ENCODE assay signal across 16 cellular contexts in the genomic region with DNA sequence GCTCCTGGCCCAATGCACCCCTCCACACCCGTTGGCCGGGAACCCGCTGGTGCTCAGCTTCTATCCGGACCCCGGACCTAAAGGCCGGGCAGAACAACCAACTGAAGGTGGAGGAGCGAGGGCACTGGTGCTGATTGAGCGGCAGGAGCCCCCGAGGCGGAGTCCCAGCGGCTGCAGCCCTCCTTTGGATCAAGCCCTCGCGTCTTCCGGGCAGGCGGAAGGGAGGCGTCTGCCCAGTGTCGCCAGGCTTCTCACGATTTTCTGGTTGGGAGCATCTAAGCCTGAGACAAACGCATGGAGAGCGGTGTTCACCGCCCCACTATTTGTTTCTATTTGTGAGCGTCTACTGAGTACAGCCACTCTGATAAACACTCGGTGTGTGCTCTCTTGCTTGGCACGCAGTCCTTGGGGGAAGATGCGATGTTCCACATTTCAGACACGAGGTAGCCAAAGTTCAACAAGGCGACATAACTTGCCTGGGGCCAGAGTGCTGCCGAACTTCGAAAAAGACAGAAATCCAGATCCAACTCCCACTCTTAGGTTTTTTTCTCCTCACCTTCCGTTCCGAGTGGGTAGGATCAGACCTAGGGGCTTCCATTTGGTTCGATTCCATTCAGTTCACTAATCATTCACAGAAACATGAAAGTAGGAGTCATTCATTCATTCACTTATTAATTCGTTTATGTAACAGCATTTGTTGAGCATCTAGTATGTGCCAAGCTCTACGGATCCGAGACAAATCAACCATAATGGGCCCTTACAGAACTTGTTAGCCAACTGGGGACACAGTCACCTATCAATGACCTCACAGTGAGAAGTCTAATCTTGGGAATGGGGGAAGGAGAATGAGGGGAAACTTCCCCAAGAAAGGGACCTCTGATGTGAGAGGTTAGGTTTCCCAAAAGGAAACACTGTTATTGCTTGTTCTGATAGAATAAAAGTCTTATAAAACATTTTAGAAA. TPM values are rescaled to one million over a fixed set of nuclear protein-coding genes. Genes with fewer than 3 reads are reported as not detected.
A peak's percentile ranks its signal among the peaks of the same experiment; 100 is the strongest.
DNase-seq lines count a peak whose midpoint lies in the region; ATAC-seq and TF ChIP-seq lines count a peak whose summit lies in the region.
"Had no signal": no experiment of that assay in that cellular context is flagged by ENCODE, and none has a peak within 500 bp of the region (broad histone marks: within the 10 kb centered on the region; RNA-seq: fewer than 3 reads in every experiment).

No MANE protein-coding gene starts in this region.

- POLR2A ChIA-PET in WTC11 (lab: Charles Lee): no interaction called here

- DNase-seq in activated naive CD8-positive, alpha-beta T cell treated with anti-CD3 and anti-CD28 coated beads for 36 hours: no peak
- peak; percentile 57 for DNase-seq in WTC11 (ENCODE audit: low spot score)
- peak; percentile 45 for DNase-seq in left kidney (ENCODE audit: low read depth, low spot score)
- DNase-seq in suprapubic skin (ENCODE audit: low spot score in 2 of 2): no peak
- DNase-seq in right atrium auricular region (ENCODE audit: low spot score): no peak
- no peak for DNase-seq in OCI-M1 (lab: John Stamatoyannopoulos, UW)
- no peak for DNase-seq in 8988T
- DNase-seq: NCI-H2029; SJCRH30; stimulated activated CD4-positive, alpha-beta T cell treated with anti-CD3 and anti-CD28 coated beads, Interleukin-2, amount 100 ng/mL, for 24 hours had no signal

- H3K9me3 ChIP-seq in suprapubic skin (no peaks in the 10 kb centered on the region), right atrium auricular region (no peaks in the 10 kb centered on the region)
- H3K9me3 ChIP-seq: SJCRH30 had no signal

- CTCF ChIA-PET in WTC11 (lab: Charles Lee): no interaction called here

- H3K27ac Mint-ChIP-seq in activated naive CD8-positive, alpha-beta T cell: no peak overlapping the region
- H3K27ac Mint-ChIP-seq in activated naive CD8-positive, alpha-beta T cell treated with anti-CD3 and anti-CD28 coated beads for 36 hours: no peak overlapping the region
- H3K27ac Mint-ChIP-seq in WTC11: no peak overlapping the region

- no peak for TF ChIP-seq CTCF in WTC11 (IDR thresholded peaks at IDR 0.05)
- no peak for TF ChIP-seq CTCF in suprapubic skin (IDR thresholded peaks at IDR 0.05)
- TF ChIP-seq CTCF in right atrium auricular region (IDR thresholded peaks at IDR 0.05): no peak

- H3K4me1 ChIP-seq in suprapubic skin: peaks cover 53% of the 10 kb centered on the region
- peaks cover 0 to 46% of the 10 kb centered on the region in 2 donors for H3K4me1 ChIP-seq in right atrium auricular region
- H3K4me1 ChIP-seq: BLaER1, SJCRH30 had no signal

- no peaks in the 10 kb centered on the region for H3K36me3 ChIP-seq in suprapubic skin
- H3K36me3 ChIP-seq in right atrium auricular region: no peaks in the 10 kb centered on the region
- H3K36me3 ChIP-seq: BLaER1, SJCRH30 had no signal

- ATAC-seq in WTC11: peak; percentile 6

- 14% methylated on average over 15 of the region's 35 CpGs for WGBS in suprapubic skin

- H3K27ac ChIP-seq in suprapubic skin (no peak overlapping the region), right atrium auricular region (no peak overlapping the region)
- H3K27ac ChIP-seq: BLaER1, epithelial cell of prostate, HL-60, SJCRH30 had no signal

- TF ChIP-seq POLR2A in suprapubic skin (IDR thresholded peaks at IDR 0.05): no peak

- peaks cover 99% of the 10 kb centered on the region for H3K27me3 ChIP-seq in suprapubic skin
- H3K27me3 ChIP-seq in right atrium auricular region: peaks cover 60 to 76% of the 10 kb centered on the region in 2 donors
- H3K27me3 ChIP-seq: SJCRH30 had no signal

- peaks cover 36% of the 10 kb centered on the region for H3K4me1 Mint-ChIP-seq in activated naive CD8-positive, alpha-beta T cell (ENCODE audit: low read depth)
- H3K4me1 Mint-ChIP-seq in activated naive CD8-positive, alpha-beta T cell treated with anti-CD3 and anti-CD28 coated beads for 36 hours: peaks cover 38% of the 10 kb centered on the region
- peaks cover 58% of the 10 kb centered on the region for H3K4me1 Mint-ChIP-seq in WTC11

- H3K9me3 Mint-ChIP-seq in activated naive CD8-positive, alpha-beta T cell (ENCODE audit: low read depth): no peaks in the 10 kb centered on the region
- H3K9me3 Mint-ChIP-seq in activated naive CD8-positive, alpha-beta T cell treated with anti-CD3 and anti-CD28 coated beads for 36 hours: no peaks in the 10 kb centered on the region
- H3K9me3 Mint-ChIP-seq in WTC11: no peaks in the 10 kb centered on the region

- H3K4me3 Mint-ChIP-seq in activated naive CD8-positive, alpha-beta T cell: peak overlapping the region; percentile 44
- no peak overlapping the region for H3K4me3 Mint-ChIP-seq in activated naive CD8-positive, alpha-beta T cell treated with anti-CD3 and anti-CD28 coated beads for 36 hours
- peak overlapping the region; percentile 48 for H3K4me3 Mint-ChIP-seq in WTC11

- H3K4me3 ChIP-seq in suprapubic skin (peak overlapping the region; percentile 11), right atrium auricular region (no peak overlapping the region)
- H3K4me3 ChIP-seq: BLaER1, SJCRH30 had no signal

- no peak for TF ChIP-seq EP300 in suprapubic skin (IDR thresholded peaks at IDR 0.05)

- no peaks in the 10 kb centered on the region for H3K36me3 Mint-ChIP-seq in activated naive CD8-positive, alpha-beta T cell
- no peaks in the 10 kb centered on the region for H3K36me3 Mint-ChIP-seq in activated naive CD8-positive, alpha-beta T cell treated with anti-CD3 and anti-CD28 coated beads for 36 hours
- H3K36me3 Mint-ChIP-seq in WTC11: peaks cover 3% of the 10 kb centered on the region

- peaks cover 45% of the 10 kb centered on the region for H3K27me3 Mint-ChIP-seq in activated naive CD8-positive, alpha-beta T cell
- peaks cover 92% of the 10 kb centered on the region for H3K27me3 Mint-ChIP-seq in activated naive CD8-positive, alpha-beta T cell treated with anti-CD3 and anti-CD28 coated beads for 36 hours
- H3K27me3 Mint-ChIP-seq in WTC11 (ENCODE audit: low read depth): peaks cover 100% of the 10 kb centered on the region

TF ChIP-seq in WTC11, 78 proteins besides CTCF, POLR2A, EP300 and RAD21 (continues in another document):
- no peak for TF ChIP-seq CREM (CRISPR knock-in tag; IDR thresholded peaks at IDR 0.05)
- no peak for TF ChIP-seq IRF2 (CRISPR knock-in tag; IDR thresholded peaks at IDR 0.05; ENCODE audit: borderline replicate concordance, low read depth)
- no peak for TF ChIP-seq ATF1 (CRISPR knock-in tag; IDR thresholded peaks at IDR 0.05)
- TF ChIP-seq, protein P1, sequence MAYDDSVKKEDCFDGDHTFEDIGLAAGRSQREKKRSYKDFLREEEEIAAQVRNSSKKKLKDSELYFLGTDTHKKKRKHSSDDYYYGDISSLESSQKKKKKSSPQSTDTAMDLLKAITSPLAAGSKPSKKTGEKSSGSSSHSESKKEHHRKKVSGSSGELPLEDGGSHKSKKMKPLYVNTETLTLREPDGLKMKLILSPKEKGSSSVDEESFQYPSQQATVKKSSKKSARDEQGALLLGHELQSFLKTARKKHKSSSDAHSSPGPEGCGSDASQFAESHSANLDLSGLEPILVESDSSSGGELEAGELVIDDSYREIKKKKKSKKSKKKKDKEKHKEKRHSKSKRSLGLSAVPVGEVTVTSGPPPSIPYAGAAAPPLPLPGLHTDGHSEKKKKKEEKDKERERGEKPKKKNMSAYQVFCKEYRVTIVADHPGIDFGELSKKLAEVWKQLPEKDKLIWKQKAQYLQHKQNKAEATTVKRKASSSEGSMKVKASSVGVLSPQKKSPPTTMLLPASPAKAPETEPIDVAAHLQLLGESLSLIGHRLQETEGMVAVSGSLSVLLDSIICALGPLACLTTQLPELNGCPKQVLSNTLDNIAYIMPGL (CRISPR knock-in tag; IDR thresholded peaks at IDR 0.05): no peak
- TF ChIP-seq, protein P2, sequence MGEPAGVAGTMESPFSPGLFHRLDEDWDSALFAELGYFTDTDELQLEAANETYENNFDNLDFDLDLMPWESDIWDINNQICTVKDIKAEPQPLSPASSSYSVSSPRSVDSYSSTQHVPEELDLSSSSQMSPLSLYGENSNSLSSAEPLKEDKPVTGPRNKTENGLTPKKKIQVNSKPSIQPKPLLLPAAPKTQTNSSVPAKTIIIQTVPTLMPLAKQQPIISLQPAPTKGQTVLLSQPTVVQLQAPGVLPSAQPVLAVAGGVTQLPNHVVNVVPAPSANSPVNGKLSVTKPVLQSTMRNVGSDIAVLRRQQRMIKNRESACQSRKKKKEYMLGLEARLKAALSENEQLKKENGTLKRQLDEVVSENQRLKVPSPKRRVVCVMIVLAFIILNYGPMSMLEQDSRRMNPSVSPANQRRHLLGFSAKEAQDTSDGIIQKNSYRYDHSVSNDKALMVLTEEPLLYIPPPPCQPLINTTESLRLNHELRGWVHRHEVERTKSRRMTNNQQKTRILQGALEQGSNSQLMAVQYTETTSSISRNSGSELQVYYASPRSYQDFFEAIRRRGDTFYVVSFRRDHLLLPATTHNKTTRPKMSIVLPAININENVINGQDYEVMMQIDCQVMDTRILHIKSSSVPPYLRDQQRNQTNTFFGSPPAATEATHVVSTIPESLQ (CRISPR knock-in tag; IDR thresholded peaks at IDR 0.05): no peak
- TF ChIP-seq MXD4 (CRISPR knock-in tag; IDR thresholded peaks at IDR 0.05; ENCODE audit: borderline replicate concordance): no peak
- TF ChIP-seq, protein P3, sequence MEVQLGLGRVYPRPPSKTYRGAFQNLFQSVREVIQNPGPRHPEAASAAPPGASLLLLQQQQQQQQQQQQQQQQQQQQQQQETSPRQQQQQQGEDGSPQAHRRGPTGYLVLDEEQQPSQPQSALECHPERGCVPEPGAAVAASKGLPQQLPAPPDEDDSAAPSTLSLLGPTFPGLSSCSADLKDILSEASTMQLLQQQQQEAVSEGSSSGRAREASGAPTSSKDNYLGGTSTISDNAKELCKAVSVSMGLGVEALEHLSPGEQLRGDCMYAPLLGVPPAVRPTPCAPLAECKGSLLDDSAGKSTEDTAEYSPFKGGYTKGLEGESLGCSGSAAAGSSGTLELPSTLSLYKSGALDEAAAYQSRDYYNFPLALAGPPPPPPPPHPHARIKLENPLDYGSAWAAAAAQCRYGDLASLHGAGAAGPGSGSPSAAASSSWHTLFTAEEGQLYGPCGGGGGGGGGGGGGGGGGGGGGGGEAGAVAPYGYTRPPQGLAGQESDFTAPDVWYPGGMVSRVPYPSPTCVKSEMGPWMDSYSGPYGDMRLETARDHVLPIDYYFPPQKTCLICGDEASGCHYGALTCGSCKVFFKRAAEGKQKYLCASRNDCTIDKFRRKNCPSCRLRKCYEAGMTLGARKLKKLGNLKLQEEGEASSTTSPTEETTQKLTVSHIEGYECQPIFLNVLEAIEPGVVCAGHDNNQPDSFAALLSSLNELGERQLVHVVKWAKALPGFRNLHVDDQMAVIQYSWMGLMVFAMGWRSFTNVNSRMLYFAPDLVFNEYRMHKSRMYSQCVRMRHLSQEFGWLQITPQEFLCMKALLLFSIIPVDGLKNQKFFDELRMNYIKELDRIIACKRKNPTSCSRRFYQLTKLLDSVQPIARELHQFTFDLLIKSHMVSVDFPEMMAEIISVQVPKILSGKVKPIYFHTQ (CRISPR knock-in tag; IDR thresholded peaks at IDR 0.05): no peak

RNA-seq across cellular contexts. Expression of a gene that starts 4.9 kb away (rescaled TPM):
- total RNA-seq in activated naive CD8-positive, alpha-beta T cell treated with anti-CD3 and anti-CD28 coated beads for 36 hours: under 1 TPM in 1 of 2 experiments, not detected in 1; 0.08 TPM
- total RNA-seq in WTC11 (2021) (not detected in 3 replicates), suprapubic skin (not detected), right atrium auricular region (not detected)
- total RNA-seq: G401, posterior vena cava had no signal

Comparison
In these comparisons a context has a peak if more than half of its experiments do, and no peak if none do; other contexts are left out.
1. DNase-seq: peak in WTC11 (single experiment) and left kidney (single experiment); none in activated naive CD8-positive, alpha-beta T cell treated with anti-CD3 and anti-CD28 coated beads for 36 hours (single experiment), suprapubic skin (0 of 2), right atrium auricular region (single experiment), OCI-M1 (single experiment) and 8988T (single experiment).